27 cellular contexts compared by ENCODE assay signal in the genomic region with DNA sequence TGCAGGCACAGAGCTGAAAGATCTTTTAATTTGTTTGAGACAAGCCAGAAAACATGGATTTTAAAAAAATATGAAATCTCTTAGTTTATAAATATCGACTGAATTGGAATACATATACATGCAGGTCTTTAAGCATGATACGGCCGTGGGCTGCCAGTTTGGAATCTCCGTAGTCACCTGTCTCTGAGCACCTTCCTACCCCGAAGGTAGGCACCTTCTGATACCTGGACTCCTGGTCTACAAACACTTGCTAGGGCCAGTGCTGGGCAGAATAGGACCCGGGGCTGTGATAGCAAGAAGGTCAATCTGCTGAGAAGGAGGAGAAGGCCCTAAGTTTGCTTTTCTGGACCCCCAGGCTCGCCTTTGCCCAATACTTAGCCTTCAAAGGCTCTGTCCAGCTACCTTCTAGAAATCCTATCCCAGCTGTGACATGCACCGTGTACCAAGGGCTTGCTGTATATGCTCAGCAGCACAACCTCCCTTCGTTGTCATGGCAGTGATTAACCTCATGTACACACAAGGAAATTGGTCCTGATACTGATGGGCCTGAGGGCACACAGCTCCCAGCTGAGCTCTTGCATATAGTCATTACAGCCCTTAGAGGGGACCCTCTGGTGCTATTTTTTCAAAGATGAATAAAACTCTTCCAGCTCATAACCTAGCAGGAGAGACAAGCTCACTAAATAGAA. TPM values are rescaled to one million over a fixed set of nuclear protein-coding genes. Genes with fewer than 3 reads are reported as not detected.
DNase-seq lines count a peak whose midpoint lies in the region; ATAC-seq and TF ChIP-seq lines count a peak whose summit lies in the region.
"Had no signal": no experiment of that assay in that cellular context is flagged by ENCODE, and none has a peak within 500 bp of the region (broad histone marks: within the 10 kb centered on the region; RNA-seq: fewer than 3 reads in every experiment).

No MANE protein-coding gene starts in this region.

- no peaks in the 10 kb centered on the region for H3K36me3 Mint-ChIP-seq in H9 (ENCODE audit: insufficient read depth in 1 of 3, low read depth in 3 of 3)
- peaks cover 0 to 7% (median 4%) of the 10 kb centered on the region in 3 donors for H3K36me3 Mint-ChIP-seq in naive thymus-derived CD8-positive, alpha-beta T cell
- no peaks in the 10 kb centered on the region for H3K36me3 Mint-ChIP-seq in natural killer cell
- H3K36me3 Mint-ChIP-seq in progenitor cell of endocrine pancreas (ENCODE audit: insufficient read depth): no peaks in the 10 kb centered on the region
- H3K36me3 Mint-ChIP-seq: neural progenitor cell, WTC11 had no signal

- no peaks in the 10 kb centered on the region for H3K4me1 ChIP-seq in H9 (ENCODE audit: insufficient read depth, low read length)
- H3K4me1 ChIP-seq in psoas muscle: peaks cover 13% of the 10 kb centered on the region
- H3K4me1 ChIP-seq: ascending aorta, uterus had no signal

- H4K8ac ChIP-seq in H9 (replicated peaks; ENCODE audit: insufficient read length, low read depth, low read length): no peak overlapping the region

- H2BK12ac ChIP-seq in H9 (ENCODE audit: insufficient read length, low read depth, low read length): no peak overlapping the region

- no peak overlapping the region for H3K23ac ChIP-seq in H9 (ENCODE audit: insufficient read length, low read depth, low read length)

- POLR2A ChIA-PET in naive thymus-derived CD8-positive, alpha-beta T cell (lab: Charles Lee): interaction anchor here (0.8 to 5.8 kb wide), 4 partner anchors 9 to 46 kb away, joined by 3 to 33 read pairs (median 4); partner anchors contain the start of gene SNPH

- no peaks in the 10 kb centered on the region for H3K79me1 ChIP-seq in H9 (ENCODE audit: insufficient read depth, low read depth, low read length, poor library complexity, severe bottlenecking)

- 0 out of 2 replicates have a peak overlapping the region, but pooled peaks have one; percentile 40 for H3K14ac ChIP-seq in H9 (ENCODE audit: insufficient read depth, low read length)

- H3K27me3 ChIP-seq in H9 (ENCODE audit: insufficient read depth, low read length) (no peaks in the 10 kb centered on the region), psoas muscle (ENCODE audit: insufficient read depth in 3 of 3, low read length in 2 of 3) (no peaks in the 10 kb centered on the region)
- H3K27me3 ChIP-seq: ascending aorta, BLaER1, left lung, neural progenitor cell, uterus had no signal

- H3K27ac ChIP-seq in H9 (ENCODE audit: insufficient read length, low read depth, low read length) (no peak overlapping the region), angular gyrus (ENCODE audit: low read depth, low read length) (peak overlapping the region; percentile 29), psoas muscle (no peak overlapping the region)
- H3K27ac ChIP-seq: ascending aorta, BLaER1, left lung, neural progenitor cell, uterus had no signal

- H3K79me2 ChIP-seq in H9 (ENCODE audit: insufficient read depth, low read length): no peaks in the 10 kb centered on the region

- no peak overlapping the region for H3K4me3 Mint-ChIP-seq in H9
- H3K4me3 Mint-ChIP-seq in naive thymus-derived CD8-positive, alpha-beta T cell: peak overlapping the region in 4 of 10 donors; percentile 8 to 81 (median 41)
- H3K4me3 Mint-ChIP-seq in natural killer cell: no peak overlapping the region
- H3K4me3 Mint-ChIP-seq in progenitor cell of endocrine pancreas (ENCODE audit: low read depth): no peak overlapping the region
- H3K4me3 Mint-ChIP-seq: activated naive CD4-positive, alpha-beta T cell treated with anti-CD3 and anti-CD28 coated beads, Interleukin-2, amount 10 ng/mL, durations not matched to agents 7 days and 5 days; IgD-negative memory B cell; neural progenitor cell; T-helper 2 cell treated with Interferon-gamma antibody and Interleukin-4, amounts not matched to agents 5 μg/mL and 100 μg/mL, for 36 hours; WTC11 had no signal

- H3K4me3 ChIP-seq in psoas muscle: no peak overlapping the region
- H3K4me3 ChIP-seq: ascending aorta, BLaER1, left lung, neural progenitor cell, uterus had no signal

- no CpG with 5 or more reads among the region's 9 CpGs for WGBS in H9 (ENCODE audit: extremely low coverage, insufficient read length, low lambda C conversion rate)
- 85 to 92% (median 91%) methylated on average over 9 of the region's 9 CpGs for WGBS in psoas muscle, 3 donors

- H3T11ph ChIP-seq in H9 (ENCODE audit: low read length): no peak overlapping the region

- no peaks in the 10 kb centered on the region for H4K20me1 ChIP-seq in H9 (ENCODE audit: control insufficient read depth, insufficient read depth, insufficient read length)
- H4K20me1 ChIP-seq: BLaER1 had no signal

- H3K27me3 Mint-ChIP-seq in H9 (ENCODE audit: low read depth) (peaks cover 4% of the 10 kb centered on the region), natural killer cell (ENCODE audit: low read depth in 2 of 2) (peaks cover 0 to 5% of the 10 kb centered on the region in 2 donors), progenitor cell of endocrine pancreas (no peaks in the 10 kb centered on the region)
- H3K27me3 Mint-ChIP-seq in naive thymus-derived CD8-positive, alpha-beta T cell: no peaks in the 10 kb centered on the region
- H3K27me3 Mint-ChIP-seq: activated naive CD4-positive, alpha-beta T cell treated with anti-CD3 and anti-CD28 coated beads, Interleukin-2, amount 10 ng/mL, durations not matched to agents 7 days and 5 days had no signal

- H2AFZ ChIP-seq in H9 (ENCODE audit: low read length): no peak overlapping the region
- H2AFZ ChIP-seq: neural progenitor cell had no signal

- H3K9me3 ChIP-seq in H9 (ENCODE audit: control insufficient read depth, low read depth, low read length) (no peaks in the 10 kb centered on the region), psoas muscle (no peaks in the 10 kb centered on the region)
- H3K9me3 ChIP-seq: ascending aorta, BLaER1, left lung, uterus had no signal

- no peak overlapping the region for H3K4ac ChIP-seq in H9 (ENCODE audit: low read depth, low read length)

- H3K18ac ChIP-seq in H9 (ENCODE audit: insufficient read length, low read depth, low read length): no peak overlapping the region

- H2BK20ac ChIP-seq in H9 (ENCODE audit: low read depth, low read length, poor library complexity, severe bottlenecking): no peak overlapping the region

- no peaks in the 10 kb centered on the region for H3K23me2 ChIP-seq in H9 (ENCODE audit: insufficient read length, low read depth, low read length, poor library complexity, severe bottlenecking)

- H3K4me2 ChIP-seq in H9 (ENCODE audit: insufficient read depth, insufficient read length, low read length): no peak overlapping the region
- H3K4me2 ChIP-seq: BLaER1 had no signal

- no peak overlapping the region for H4K5ac ChIP-seq in H9 (ENCODE audit: insufficient read length, low read depth, low read length)

- no peak overlapping the region for H4K91ac ChIP-seq in H9 (ENCODE audit: insufficient read length, low read depth, low read length)

- DNase-seq in NCI-H748 (lab: John Stamatoyannopoulos, UW; ENCODE audit: unreplicated experiment) (peak; percentile 65), NCI-H748 treated with DMSO at 0.1 percent for 48 hours (lab: John Stamatoyannopoulos, UW) (no peak), H9 (no peak), natural killer cell (no peak), psoas muscle (no peak), progenitor cell of endocrine pancreas (ENCODE audit: low spot score, unreplicated experiment) (no peak)
- DNase-seq in naive thymus-derived CD8-positive, alpha-beta T cell: peak in 1 of 10 donors; percentile 10
- DNase-seq: activated CD4-positive, alpha-beta T cell treated with anti-CD3 and anti-CD28 coated beads, Interleukin-2, amount 50 U/mL, for 48 hours; activated naive CD4-positive, alpha-beta T cell treated with anti-CD3 and anti-CD28 coated beads, Interleukin-2, amount 10 ng/mL, durations not matched to agents 7 days and 5 days; activated T-cell treated with anti-CD3 and anti-CD28 coated beads, Interleukin-2, amount 50 U/mL, for 1 hour; central memory CD4-positive, alpha-beta T cell; left lung; NCI-H187; NCI-H510A; stimulated activated CD4-positive, alpha-beta T cell treated with anti-CD3 and anti-CD28 coated beads, Interleukin-1b, Interleukin-23, amount 100 ng/mL, for 48 hours; substantia nigra; uterus had no signal

- no peaks in the 10 kb centered on the region for H3K36me3 ChIP-seq in psoas muscle (ENCODE audit: insufficient read depth in 1 of 2, low read depth in 1 of 2)
- H3K36me3 ChIP-seq: BLaER1, left lung, neural progenitor cell, uterus had no signal

- TF ChIP-seq CTCF in H9 (conservative IDR thresholded peaks at IDR 0.05) (no peak), natural killer cell (IDR thresholded peaks at IDR 0.05) (no peak), psoas muscle (IDR thresholded peaks at IDR 0.05) (no peak), progenitor cell of endocrine pancreas (IDR thresholded peaks at IDR 0.05; ENCODE audit: unreplicated experiment) (no peak)

- H2BK120ac ChIP-seq in H9 (ENCODE audit: low read depth, low read length, poor library complexity, severe bottlenecking): no peak overlapping the region

- H3K27ac Mint-ChIP-seq in H9: no peak overlapping the region
- H3K27ac Mint-ChIP-seq in naive thymus-derived CD8-positive, alpha-beta T cell: peak overlapping the region; percentile 40 to 97 (median 88)
- no peak overlapping the region for H3K27ac Mint-ChIP-seq in natural killer cell
- no peak overlapping the region for H3K27ac Mint-ChIP-seq in progenitor cell of endocrine pancreas
- H3K27ac Mint-ChIP-seq: activated naive CD4-positive, alpha-beta T cell treated with anti-CD3 and anti-CD28 coated beads, Interleukin-2, amount 10 ng/mL, durations not matched to agents 7 days and 5 days; IgD-negative memory B cell; neural progenitor cell; T-helper 2 cell treated with Interferon-gamma antibody and Interleukin-4, amounts not matched to agents 5 μg/mL and 100 μg/mL, for 36 hours; WTC11 had no signal

- H2BK15ac ChIP-seq in H9 (ENCODE audit: low read depth, low read length): no peak overlapping the region

- H2BK5ac ChIP-seq in H9 (ENCODE audit: insufficient read length, low read length): no peak overlapping the region

- H3K4me1 Mint-ChIP-seq in H9: peaks cover 2 to 11% of the 10 kb centered on the region in 2 experiments; a peak in 3 of 4 replicates
- H3K4me1 Mint-ChIP-seq in naive thymus-derived CD8-positive, alpha-beta T cell: peaks cover 50 to 85% (median 81%) of the 10 kb centered on the region in 4 donors
- peaks cover 0 to 5% of the 10 kb centered on the region in 2 donors for H3K4me1 Mint-ChIP-seq in natural killer cell
- H3K4me1 Mint-ChIP-seq in progenitor cell of endocrine pancreas (ENCODE audit: low read depth): peaks cover 3% of the 10 kb centered on the region
- H3K4me1 Mint-ChIP-seq: WTC11 had no signal

- no peak overlapping the region for H3K56ac ChIP-seq in H9 (ENCODE audit: insufficient read length, low read depth, low read length)

- no peaks in the 10 kb centered on the region for H3K9me3 Mint-ChIP-seq in H9
- H3K9me3 Mint-ChIP-seq in naive thymus-derived CD8-positive, alpha-beta T cell: no peaks in the 10 kb centered on the region
- no peaks in the 10 kb centered on the region for H3K9me3 Mint-ChIP-seq in natural killer cell
- H3K9me3 Mint-ChIP-seq in progenitor cell of endocrine pancreas (ENCODE audit: low read depth): no peaks in the 10 kb centered on the region
- H3K9me3 Mint-ChIP-seq: activated naive CD4-positive, alpha-beta T cell treated with anti-CD3 and anti-CD28 coated beads, Interleukin-2, amount 10 ng/mL, durations not matched to agents 7 days and 5 days; IgD-negative memory B cell; neural progenitor cell; T-helper 2 cell treated with Interferon-gamma antibody and Interleukin-4, amounts not matched to agents 5 μg/mL and 100 μg/mL, for 36 hours; WTC11 had no signal

- intact Hi-C loops in natural killer cell (cut with micrococcal nuclease): no loop called here
- intact Hi-C loops in psoas muscle (cut with DNase I): no loop called here

- ATAC-seq in naive thymus-derived CD8-positive, alpha-beta T cell: peak in 1 of 2 donors; percentile 19
- ATAC-seq in natural killer cell (no peak), psoas muscle (no peak)
- ATAC-seq: left lung, WTC11 had no signal

- H3K9ac ChIP-seq in H9 (ENCODE audit: extremely low read depth, insufficient read length, low read length): no peak overlapping the region
- H3K9ac ChIP-seq: BLaER1, neural progenitor cell had no signal

- no peak overlapping the region for H2AK5ac ChIP-seq in H9 (ENCODE audit: insufficient read length, low read length)

RNA-seq across cellular contexts. Expression of gene SNPH, which starts 17.6 kb away (rescaled TPM):
- total RNA-seq in H9 (2021): 1.8 TPM in 2 replicates
- 10 to 100 TPM; 25.7 to 26.6 TPM for total RNA-seq in naive thymus-derived CD8-positive, alpha-beta T cell
- polyA plus RNA-seq in naive thymus-derived CD8-positive, alpha-beta T cell: 10 to 100 TPM in 1 of 3 donors, 1 to 10 TPM in 2; 5.2 to 13.5 (median 6.3) TPM
- total RNA-seq in natural killer cell: 1 to 10 TPM; 3.1 to 5.9 (median 5.8) TPM
- 1 to 10 TPM; 2.7 to 9.3 (median 5.2) TPM for total RNA-seq in psoas muscle
- polyA plus RNA-seq in psoas muscle: 1 to 10 TPM; 1.0 to 4.8 (median 2.2) TPM
- 2.7 and 3.3 TPM in 2 replicates for total RNA-seq in progenitor cell of endocrine pancreas

RNA-seq across cellular contexts. Expression of gene SDCBP2, which starts 45.3 kb away (rescaled TPM):
- total RNA-seq in H9 (2021): 1.9 and 3.1 TPM in 2 replicates
- 1 to 10 TPM; 2.7 to 3.3 TPM for total RNA-seq in naive thymus-derived CD8-positive, alpha-beta T cell
- polyA plus RNA-seq in naive thymus-derived CD8-positive, alpha-beta T cell: 1 to 10 TPM in 1 of 3 donors, under 1 TPM in 2; 0.81 to 1.5 (median 0.98) TPM
- total RNA-seq in natural killer cell: 1 to 10 TPM; 2.0 to 2.7 (median 2.6) TPM
- total RNA-seq in psoas muscle: 1 to 10 TPM; 1.6 to 3.2 (median 1.9) TPM
- 10 to 100 TPM in 1 of 3 donors, 1 to 10 TPM in 2; 1.9 to 10.5 (median 2.2) TPM for polyA plus RNA-seq in psoas muscle
- total RNA-seq in progenitor cell of endocrine pancreas: 2.0 and 2.3 TPM in 2 replicates
- total RNA-seq: ascending aorta had no signal

RNA-seq across cellular contexts. Expression of gene RAD21L1, which starts 57.8 kb away (rescaled TPM):
- not detected in 2 replicates for total RNA-seq in H9 (2021)
- total RNA-seq in naive thymus-derived CD8-positive, alpha-beta T cell: under 1 TPM in 1 of 2 experiments, not detected in 1; 0.49 TPM
- not detected for polyA plus RNA-seq in naive thymus-derived CD8-positive, alpha-beta T cell
- not detected for total RNA-seq in natural killer cell
- total RNA-seq in psoas muscle: not detected
- not detected for polyA plus RNA-seq in psoas muscle
- not detected in 2 replicates for total RNA-seq in progenitor cell of endocrine pancreas
- total RNA-seq: ascending aorta, left lung, MCF 10A, posterior vena cava, skeletal muscle tissue, uterus had no signal
- polyA plus RNA-seq: IgD-negative memory B cell had no signal

Comparison
In these comparisons a context has a peak if more than half of its experiments do, and no peak if none do; other contexts are left out.
1. H3K27ac Mint-ChIP-seq: peak in naive thymus-derived CD8-positive, alpha-beta T cell (10 of 10); none in H9 (0 of 3), natural killer cell (0 of 2) and progenitor cell of endocrine pancreas (single experiment).